1 cellular context compared by ENCODE assay signal in the genomic region with DNA sequence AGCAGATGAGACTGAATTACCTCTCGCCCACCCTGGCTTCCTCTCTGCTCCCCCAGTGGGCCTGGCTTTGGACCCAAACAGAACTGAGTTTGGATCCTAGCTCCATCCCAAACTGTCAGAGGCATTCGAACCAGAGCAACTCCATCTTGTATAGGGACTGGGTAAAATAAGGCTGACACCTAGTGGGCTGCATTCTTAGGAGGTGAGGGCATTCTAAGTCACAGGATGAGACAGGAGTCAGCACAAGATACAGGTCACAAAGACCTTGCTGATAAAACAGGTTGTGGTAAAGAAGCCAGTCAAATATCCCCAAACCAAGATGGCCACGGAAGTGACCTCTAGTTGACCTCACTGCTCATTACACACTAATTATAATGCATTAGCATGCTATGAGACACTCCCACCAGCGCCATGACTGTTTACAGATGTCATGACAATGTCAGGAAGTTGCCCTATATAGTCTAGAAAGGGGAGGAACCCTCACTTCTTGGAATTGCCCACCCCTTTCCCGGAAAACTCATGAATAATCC.
TF ChIP-seq lines count a peak whose summit lies in the region.

No MANE protein-coding gene starts in this region.

TF ChIP-seq in K562, 482 proteins besides CTCF, POLR2A, EP300 and RAD21 (continued from another document):
- TF ChIP-seq, protein P1, sequence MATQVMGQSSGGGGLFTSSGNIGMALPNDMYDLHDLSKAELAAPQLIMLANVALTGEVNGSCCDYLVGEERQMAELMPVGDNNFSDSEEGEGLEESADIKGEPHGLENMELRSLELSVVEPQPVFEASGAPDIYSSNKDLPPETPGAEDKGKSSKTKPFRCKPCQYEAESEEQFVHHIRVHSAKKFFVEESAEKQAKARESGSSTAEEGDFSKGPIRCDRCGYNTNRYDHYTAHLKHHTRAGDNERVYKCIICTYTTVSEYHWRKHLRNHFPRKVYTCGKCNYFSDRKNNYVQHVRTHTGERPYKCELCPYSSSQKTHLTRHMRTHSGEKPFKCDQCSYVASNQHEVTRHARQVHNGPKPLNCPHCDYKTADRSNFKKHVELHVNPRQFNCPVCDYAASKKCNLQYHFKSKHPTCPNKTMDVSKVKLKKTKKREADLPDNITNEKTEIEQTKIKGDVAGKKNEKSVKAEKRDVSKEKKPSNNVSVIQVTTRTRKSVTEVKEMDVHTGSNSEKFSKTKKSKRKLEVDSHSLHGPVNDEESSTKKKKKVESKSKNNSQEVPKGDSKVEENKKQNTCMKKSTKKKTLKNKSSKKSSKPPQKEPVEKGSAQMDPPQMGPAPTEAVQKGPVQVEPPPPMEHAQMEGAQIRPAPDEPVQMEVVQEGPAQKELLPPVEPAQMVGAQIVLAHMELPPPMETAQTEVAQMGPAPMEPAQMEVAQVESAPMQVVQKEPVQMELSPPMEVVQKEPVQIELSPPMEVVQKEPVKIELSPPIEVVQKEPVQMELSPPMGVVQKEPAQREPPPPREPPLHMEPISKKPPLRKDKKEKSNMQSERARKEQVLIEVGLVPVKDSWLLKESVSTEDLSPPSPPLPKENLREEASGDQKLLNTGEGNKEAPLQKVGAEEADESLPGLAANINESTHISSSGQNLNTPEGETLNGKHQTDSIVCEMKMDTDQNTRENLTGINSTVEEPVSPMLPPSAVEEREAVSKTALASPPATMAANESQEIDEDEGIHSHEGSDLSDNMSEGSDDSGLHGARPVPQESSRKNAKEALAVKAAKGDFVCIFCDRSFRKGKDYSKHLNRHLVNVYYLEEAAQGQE (CRISPR knock-in tag; IDR thresholded peaks at IDR 0.05; ENCODE audit: low read depth): peak; percentile 95
- TF ChIP-seq LEF1 (IDR thresholded peaks at IDR 0.05) (no peak), KLF6 (CRISPR knock-in tag; IDR thresholded peaks at IDR 0.05; ENCODE audit: borderline replicate concordance) (peak; percentile 100), ZNF212 (CRISPR knock-in tag; IDR thresholded peaks at IDR 0.05) (peak; percentile 99), CREB1 (IDR thresholded peaks at IDR 0.05) (no peak), CREB1 (CRISPR knock-in tag; IDR thresholded peaks at IDR 0.05) (no peak), TARDBP (IDR thresholded peaks at IDR 0.05) (no peak), NCOR1 (IDR thresholded peaks at IDR 0.05) (no peak), HDGF (IDR thresholded peaks at IDR 0.05) (no peak), ZFPM2 (CRISPR knock-in tag; IDR thresholded peaks at IDR 0.05) (peak; percentile 99), SMC3 (conservative IDR thresholded peaks at IDR 0.05; ENCODE audit: insufficient read depth, low read depth, low read length) (no peak), ZNF133 (CRISPR knock-in tag; IDR thresholded peaks at IDR 0.05) (peak; percentile 100), CEBPG (CRISPR knock-in tag; IDR thresholded peaks at IDR 0.05) (peak; percentile 47; the same call in 1 of the 2 replicates), CEBPG (tag; conservative IDR thresholded peaks at IDR 0.05 in 1 of 2, IDR thresholded peaks at IDR 0.05 in 1 of 2) (peak in 1 of 2 experiments; percentile 77; a peak in 2 of 4 replicates), DIDO1 (tag; IDR thresholded peaks at IDR 0.05; ENCODE audit: low read depth) (peak; percentile 99), KLF1 (tag; IDR thresholded peaks at IDR 0.05) (peak; percentile 99), FOXP1 (CRISPR knock-in tag; IDR thresholded peaks at IDR 0.05) (no peak), MED1 (CRISPR knock-in tag; IDR thresholded peaks at IDR 0.05; ENCODE audit: borderline replicate concordance) (no peak), KLF13 (tag; IDR thresholded peaks at IDR 0.05; ENCODE audit: borderline replicate concordance, low read depth) (peak; percentile 100)
- TF ChIP-seq, protein P2, sequence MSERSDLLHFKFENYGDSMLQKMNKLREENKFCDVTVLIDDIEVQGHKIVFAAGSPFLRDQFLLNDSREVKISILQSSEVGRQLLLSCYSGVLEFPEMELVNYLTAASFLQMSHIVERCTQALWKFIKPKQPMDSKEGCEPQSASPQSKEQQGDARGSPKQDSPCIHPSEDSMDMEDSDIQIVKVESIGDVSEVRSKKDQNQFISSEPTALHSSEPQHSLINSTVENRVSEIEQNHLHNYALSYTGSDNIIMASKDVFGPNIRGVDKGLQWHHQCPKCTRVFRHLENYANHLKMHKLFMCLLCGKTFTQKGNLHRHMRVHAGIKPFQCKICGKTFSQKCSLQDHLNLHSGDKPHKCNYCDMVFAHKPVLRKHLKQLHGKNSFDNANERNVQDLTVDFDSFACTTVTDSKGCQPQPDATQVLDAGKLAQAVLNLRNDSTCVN (CRISPR knock-in tag; IDR thresholded peaks at IDR 0.05): peak; percentile 100
- TF ChIP-seq, protein P3, sequence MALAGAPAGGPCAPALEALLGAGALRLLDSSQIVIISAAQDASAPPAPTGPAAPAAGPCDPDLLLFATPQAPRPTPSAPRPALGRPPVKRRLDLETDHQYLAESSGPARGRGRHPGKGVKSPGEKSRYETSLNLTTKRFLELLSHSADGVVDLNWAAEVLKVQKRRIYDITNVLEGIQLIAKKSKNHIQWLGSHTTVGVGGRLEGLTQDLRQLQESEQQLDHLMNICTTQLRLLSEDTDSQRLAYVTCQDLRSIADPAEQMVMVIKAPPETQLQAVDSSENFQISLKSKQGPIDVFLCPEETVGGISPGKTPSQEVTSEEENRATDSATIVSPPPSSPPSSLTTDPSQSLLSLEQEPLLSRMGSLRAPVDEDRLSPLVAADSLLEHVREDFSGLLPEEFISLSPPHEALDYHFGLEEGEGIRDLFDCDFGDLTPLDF (CRISPR knock-in tag; IDR thresholded peaks at IDR 0.05): no peak
- TF ChIP-seq, protein P4, sequence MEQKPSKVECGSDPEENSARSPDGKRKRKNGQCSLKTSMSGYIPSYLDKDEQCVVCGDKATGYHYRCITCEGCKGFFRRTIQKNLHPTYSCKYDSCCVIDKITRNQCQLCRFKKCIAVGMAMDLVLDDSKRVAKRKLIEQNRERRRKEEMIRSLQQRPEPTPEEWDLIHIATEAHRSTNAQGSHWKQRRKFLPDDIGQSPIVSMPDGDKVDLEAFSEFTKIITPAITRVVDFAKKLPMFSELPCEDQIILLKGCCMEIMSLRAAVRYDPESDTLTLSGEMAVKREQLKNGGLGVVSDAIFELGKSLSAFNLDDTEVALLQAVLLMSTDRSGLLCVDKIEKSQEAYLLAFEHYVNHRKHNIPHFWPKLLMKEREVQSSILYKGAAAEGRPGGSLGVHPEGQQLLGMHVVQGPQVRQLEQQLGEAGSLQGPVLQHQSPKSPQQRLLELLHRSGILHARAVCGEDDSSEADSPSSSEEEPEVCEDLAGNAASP (IDR thresholded peaks at IDR 0.05): no peak
- TF ChIP-seq, protein P5, sequence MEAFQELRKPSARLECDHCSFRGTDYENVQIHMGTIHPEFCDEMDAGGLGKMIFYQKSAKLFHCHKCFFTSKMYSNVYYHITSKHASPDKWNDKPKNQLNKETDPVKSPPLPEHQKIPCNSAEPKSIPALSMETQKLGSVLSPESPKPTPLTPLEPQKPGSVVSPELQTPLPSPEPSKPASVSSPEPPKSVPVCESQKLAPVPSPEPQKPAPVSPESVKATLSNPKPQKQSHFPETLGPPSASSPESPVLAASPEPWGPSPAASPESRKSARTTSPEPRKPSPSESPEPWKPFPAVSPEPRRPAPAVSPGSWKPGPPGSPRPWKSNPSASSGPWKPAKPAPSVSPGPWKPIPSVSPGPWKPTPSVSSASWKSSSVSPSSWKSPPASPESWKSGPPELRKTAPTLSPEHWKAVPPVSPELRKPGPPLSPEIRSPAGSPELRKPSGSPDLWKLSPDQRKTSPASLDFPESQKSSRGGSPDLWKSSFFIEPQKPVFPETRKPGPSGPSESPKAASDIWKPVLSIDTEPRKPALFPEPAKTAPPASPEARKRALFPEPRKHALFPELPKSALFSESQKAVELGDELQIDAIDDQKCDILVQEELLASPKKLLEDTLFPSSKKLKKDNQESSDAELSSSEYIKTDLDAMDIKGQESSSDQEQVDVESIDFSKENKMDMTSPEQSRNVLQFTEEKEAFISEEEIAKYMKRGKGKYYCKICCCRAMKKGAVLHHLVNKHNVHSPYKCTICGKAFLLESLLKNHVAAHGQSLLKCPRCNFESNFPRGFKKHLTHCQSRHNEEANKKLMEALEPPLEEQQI (IDR thresholded peaks at IDR 0.05): no peak
- TF ChIP-seq, protein P6, sequence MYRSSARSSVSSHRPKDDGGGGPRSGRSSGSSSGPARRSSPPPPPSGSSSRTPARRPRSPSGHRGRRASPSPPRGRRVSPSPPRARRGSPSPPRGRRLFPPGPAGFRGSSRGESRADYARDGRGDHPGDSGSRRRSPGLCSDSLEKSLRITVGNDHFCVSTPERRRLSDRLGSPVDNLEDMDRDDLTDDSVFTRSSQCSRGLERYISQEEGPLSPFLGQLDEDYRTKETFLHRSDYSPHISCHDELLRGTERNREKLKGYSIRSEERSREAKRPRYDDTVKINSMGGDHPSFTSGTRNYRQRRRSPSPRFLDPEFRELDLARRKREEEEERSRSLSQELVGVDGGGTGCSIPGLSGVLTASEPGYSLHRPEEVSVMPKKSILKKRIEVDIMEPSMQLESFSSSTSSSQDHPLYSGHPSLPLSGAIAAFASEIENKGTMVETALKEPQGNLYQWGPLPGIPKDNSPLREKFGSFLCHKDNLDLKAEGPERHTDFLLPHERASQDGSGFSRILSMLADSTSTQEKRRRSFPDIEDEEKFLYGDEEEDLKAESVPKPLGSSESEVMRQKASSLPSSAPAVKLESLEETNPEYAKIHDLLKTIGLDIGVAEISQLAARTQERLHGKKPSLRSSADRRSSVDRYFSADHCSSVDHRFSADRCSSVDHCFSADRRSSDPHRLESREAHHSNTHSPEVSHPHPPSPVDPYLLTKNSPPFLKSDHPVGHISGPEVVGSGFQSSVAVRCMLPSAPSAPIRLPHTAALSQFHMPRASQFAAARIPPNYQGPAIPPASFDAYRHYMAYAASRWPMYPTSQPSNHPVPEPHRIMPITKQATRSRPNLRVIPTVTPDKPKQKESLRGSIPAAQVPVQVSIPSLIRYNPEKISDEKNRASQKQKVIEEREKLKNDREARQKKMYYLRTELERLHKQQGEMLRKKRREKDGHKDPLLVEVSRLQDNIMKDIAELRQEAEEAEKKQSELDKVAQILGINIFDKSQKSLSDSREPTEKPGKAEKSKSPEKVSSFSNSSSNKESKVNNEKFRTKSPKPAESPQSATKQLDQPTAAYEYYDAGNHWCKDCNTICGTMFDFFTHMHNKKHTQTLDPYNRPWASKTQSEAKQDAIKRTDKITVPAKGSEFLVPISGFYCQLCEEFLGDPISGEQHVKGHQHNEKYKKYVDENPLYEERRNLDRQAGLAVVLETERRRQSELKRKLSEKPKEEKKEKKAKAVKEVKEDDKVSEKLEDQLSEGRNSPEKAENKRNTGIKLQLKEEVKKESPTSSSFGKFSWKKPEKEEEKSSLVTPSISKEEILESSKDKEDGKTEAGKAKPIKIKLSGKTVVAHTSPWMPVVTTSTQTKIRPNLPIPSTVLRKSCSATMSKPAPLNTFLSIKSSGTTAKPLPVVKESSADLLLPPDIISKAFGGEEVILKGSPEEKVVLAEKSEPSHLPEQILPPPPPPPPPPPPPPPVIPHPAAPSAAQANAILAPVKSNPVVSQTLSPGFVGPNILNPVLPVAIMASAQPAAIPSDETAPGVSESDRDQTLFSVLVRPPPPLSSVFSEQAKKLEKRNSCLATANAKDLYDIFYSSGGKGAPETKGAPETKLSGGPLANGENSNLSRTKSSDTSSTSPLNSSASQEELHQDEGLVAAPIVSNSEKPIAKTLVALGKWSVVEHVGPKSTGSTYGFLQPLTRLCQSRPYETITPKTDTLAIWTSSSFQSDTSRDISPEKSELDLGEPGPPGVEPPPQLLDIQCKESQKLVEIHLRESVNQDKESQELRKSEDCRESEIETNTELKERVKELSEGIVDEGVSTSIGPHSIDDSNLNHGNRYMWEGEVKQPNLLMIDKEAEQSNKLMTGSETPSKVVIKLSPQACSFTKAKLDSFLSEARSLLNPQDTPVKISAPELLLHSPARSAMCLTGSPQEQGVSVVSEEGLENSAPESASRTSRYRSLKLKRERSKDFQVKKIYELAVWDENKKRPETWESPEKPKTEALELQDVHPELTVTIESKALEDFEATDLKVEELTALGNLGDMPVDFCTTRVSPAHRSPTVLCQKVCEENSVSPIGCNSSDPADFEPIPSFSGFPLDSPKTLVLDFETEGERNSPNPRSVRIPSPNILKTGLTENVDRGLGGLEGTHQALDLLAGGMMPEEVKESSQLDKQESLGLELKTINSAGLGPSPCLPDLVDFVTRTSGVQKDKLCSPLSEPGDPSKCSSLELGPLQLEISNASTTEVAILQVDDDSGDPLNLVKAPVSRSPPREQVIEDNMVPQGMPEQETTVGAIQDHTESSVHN (IDR thresholded peaks at IDR 0.05; ENCODE audit: borderline replicate concordance in 1 of 2, low read depth in 1 of 2): no peak
TF ChIP-seq in K562: peak in this region for 214.
